8 cellular contexts compared by ENCODE assay signal in genomic region chr1:156504821-156505678, GRCh38. TPM values are rescaled to one million over a fixed set of nuclear protein-coding genes. Genes with fewer than 3 reads are reported as not detected.
DNase-seq lines count a peak whose midpoint lies in the region; ATAC-seq, FAIRE-seq and TF ChIP-seq lines count a peak whose summit lies in the region.

No MANE protein-coding gene starts in this region.

- 5% methylated on average over 28 to 32 of the region's 45 CpGs for WGBS in esophagus squamous epithelium, 2 donors

- H3K36me3 ChIP-seq in Karpas-422 (ENCODE audit: insufficient read depth, low read length) = no peaks in the 10 kb centered on the region
- H3K36me3 ChIP-seq in esophagus squamous epithelium = no peaks in the 10 kb centered on the region

- no peak for TF ChIP-seq CTCF in Calu3 (IDR thresholded peaks at IDR 0.05; ENCODE audit: unreplicated experiment)
- no peak for TF ChIP-seq CTCF in esophagus squamous epithelium (IDR thresholded peaks at IDR 0.05)

- ATAC-seq in GM21528 (IDR thresholded peaks at IDR 0.05; ENCODE audit: low FRiP score, unreplicated experiment) = peak; percentile 36

- H3K4me3 Mint-ChIP-seq in Calu3 (ENCODE audit: low read depth, unreplicated experiment) = peak overlapping the region; percentile 53

- peak overlapping the region; percentile 70 for H3K4me3 ChIP-seq in Karpas-422 (ENCODE audit: low read length)
- H3K4me3 ChIP-seq in esophagus squamous epithelium = peak overlapping the region; percentile 15 to 61 (median 36)

- peak; percentile 23 for FAIRE-seq in RCC 7860 (lab: Jason Lieb, UNC)

- intact Hi-C loops in Calu3 (cut with micrococcal nuclease; ENCODE audit: unreplicated experiment) = loop anchor here (5.0 kb wide), 2 partner anchors 67 to 223 kb away; partner anchors contain the start of genes IQGAP3, SMG5 and TMEM79
- intact Hi-C loops in esophagus squamous epithelium (cut with DNase I) = no loop called here

- CTCF ChIA-PET in Calu3 (lab: Charles Lee) = interaction anchor here (0.6 to 1.5 kb wide), 3 partner anchors 19 to 48 kb away, joined by 3 to 8 read pairs (median 5); no protein-coding TSS in a partner anchor

- H3K27ac ChIP-seq in Karpas-422 (ENCODE audit: low read length) = peak overlapping the region; percentile 99
- peak overlapping the region; percentile 99 to 100 (median 100) for H3K27ac ChIP-seq in esophagus squamous epithelium

- peak in 3 of 4 donors; percentile 39 to 82 (median 72) for TF ChIP-seq POLR2A in esophagus squamous epithelium (IDR thresholded peaks at IDR 0.05)

- H3K4me1 Mint-ChIP-seq in Calu3 (ENCODE audit: low read depth, unreplicated experiment) = peaks cover 47% of the 10 kb centered on the region

- DNase-seq in Calu3 (peak; percentile 98), Karpas-422 (peak; percentile 99), RCC 7860 (ENCODE audit: low spot score) (peak; percentile 89), activated T-helper 1 cell treated with Interleukin-2 at 50 U/mL for 16 hours (ENCODE audit: low read depth) (peak; percentile 94), esophagus squamous epithelium (lab: John Stamatoyannopoulos, UW) (peak; percentile 96), myocyte (ENCODE audit: low read depth) (peak; percentile 99)
- DNase-seq in stimulated activated CD8-positive, alpha-beta memory T cell treated with anti-CD3 and anti-CD28 coated beads, Interleukin-7, amount 100 ng/mL, for 24 hours (ENCODE audit: low read depth) = peak; percentile 96

- H3K36me3 Mint-ChIP-seq in Calu3 (ENCODE audit: insufficient read depth, unreplicated experiment) = peaks cover 58% of the 10 kb centered on the region

- H3K27me3 ChIP-seq in Karpas-422 (ENCODE audit: low read length) = no peaks in the 10 kb centered on the region
- H3K27me3 ChIP-seq in esophagus squamous epithelium = no peaks in the 10 kb centered on the region

- peaks cover 62% of the 10 kb centered on the region for H3K4me1 ChIP-seq in Karpas-422 (ENCODE audit: low read length)
- peaks cover 40 to 76% (median 64%) of the 10 kb centered on the region in 3 donors for H3K4me1 ChIP-seq in esophagus squamous epithelium

- peak overlapping the region; percentile 97 for H3K27ac Mint-ChIP-seq in Calu3 (ENCODE audit: unreplicated experiment)

- H3K9ac ChIP-seq in Karpas-422 (ENCODE audit: low read length) = peak overlapping the region; percentile 85

- peaks cover 14% of the 10 kb centered on the region for H3K27me3 Mint-ChIP-seq in Calu3 (ENCODE audit: unreplicated experiment)

- H3K79me2 ChIP-seq in Karpas-422 (ENCODE audit: low read length) = peaks cover 5% of the 10 kb centered on the region

- H3K9me3 Mint-ChIP-seq in Calu3 (ENCODE audit: low read depth, unreplicated experiment) = no peaks in the 10 kb centered on the region

- H3K9me3 ChIP-seq in Karpas-422 (ENCODE audit: low read length) (no peaks in the 10 kb centered on the region), esophagus squamous epithelium (no peaks in the 10 kb centered on the region)

- H4K20me1 ChIP-seq in Karpas-422 (ENCODE audit: insufficient read depth, low read depth, low read length) = no peaks in the 10 kb centered on the region

- H3K4me2 ChIP-seq in Karpas-422 (ENCODE audit: low read depth, low read length, poor library complexity, severe bottlenecking) = peak overlapping the region; percentile 90

- H3K9me2 ChIP-seq in Karpas-422 (replicated peaks; ENCODE audit: insufficient read depth, low read length) = no peaks in the 10 kb centered on the region

- BruUV-seq in Calu3 (replicated peaks; lab: Mats Ljungman, UMichigan) = no TSS peak

- no peak overlapping the region for H2AFZ ChIP-seq in Karpas-422 (ENCODE audit: low read length)

RNA-seq across cellular contexts. Expression of gene MEF2D, which starts 4.5 kb away (rescaled TPM):
- total RNA-seq in Calu3 (2022) (48.4 and 54.1 TPM in 2 replicates), esophagus squamous epithelium (10 to 100 TPM in 3 of 4 donors, 1 to 10 TPM in 1; 9.1 to 30.1 (median 12.1) TPM), myocyte (59.2 and 62.2 TPM in 2 replicates)
- total RNA-seq in Karpas-422 (2014; rRNA removed; shearing (Covaris generic); ENCODE audit: low replicate concordance) = 22.3 and 24.7 TPM in 2 replicates
- 56.8 TPM for polyA plus RNA-seq in myocyte (2012)

Comparison
In these comparisons a context has a peak if more than half of its experiments do, and no peak if none do; other contexts are left out.
1. Peak in every context shown above with its lines: DNase-seq, ATAC-seq, H3K4me3 ChIP-seq and H3K27ac ChIP-seq.